Comparison of ENCODE assay signal across 26 cellular contexts in genomic region chr10:79098061-79098460, GRCh38. TPM values are rescaled to one million over a fixed set of nuclear protein-coding genes. Genes with fewer than 3 reads are reported as not detected.
DNase-seq lines count a peak whose midpoint lies in the region; ATAC-seq and TF ChIP-seq lines count a peak whose summit lies in the region.
"Had no signal": no experiment of that assay in that cellular context is flagged by ENCODE, and none has a peak within 500 bp of the region (broad histone marks: within the 10 kb centered on the region; RNA-seq: fewer than 3 reads in every experiment).

No MANE protein-coding gene starts in this region.

- H3K36me3 Mint-ChIP-seq in T-helper 17 cell (ENCODE audit: low read depth), result no peaks in the 10 kb centered on the region
- peaks cover 2% of the 10 kb centered on the region for H3K36me3 Mint-ChIP-seq in mesothelial cell of epicardium
- peaks cover 4% of the 10 kb centered on the region for H3K36me3 Mint-ChIP-seq in type B pancreatic cell
- H3K36me3 Mint-ChIP-seq: natural killer cell treated with Interleukin-12 subunit alpha and Interleukin-12 subunit beta and Interleukin-15 and Interleukin-18, amount 100 ng/mL, for 72 hours; stimulated activated effector memory CD8-positive, alpha-beta T cell treated with anti-CD3 and anti-CD28 coated beads, Interleukin-12 subunit alpha, Interleukin-12 subunit beta, amount 100 ng/mL, for 72 hours had no signal

- peak overlapping the region in 7 of 12 donors; percentile 39 to 94 (median 79) for H3K27ac ChIP-seq in heart left ventricle
- H3K27ac ChIP-seq: coronary artery, thoracic aorta had no signal

- peak overlapping the region; percentile 66 for H3K27ac Mint-ChIP-seq in T-helper 17 cell
- peak overlapping the region; percentile 11 for H3K27ac Mint-ChIP-seq in mesothelial cell of epicardium
- peak overlapping the region; percentile 70 for H3K27ac Mint-ChIP-seq in type B pancreatic cell
- H3K27ac Mint-ChIP-seq: natural killer cell treated with Interleukin-12 subunit alpha and Interleukin-12 subunit beta and Interleukin-15 and Interleukin-18, amount 100 ng/mL, for 72 hours; stimulated activated effector memory CD8-positive, alpha-beta T cell treated with anti-CD3 and anti-CD28 coated beads, Interleukin-12 subunit alpha, Interleukin-12 subunit beta, amount 100 ng/mL, for 72 hours; T-helper 2 cell treated with Interferon-gamma antibody and Interleukin-4, amounts not matched to agents 5 μg/mL and 100 μg/mL, for 36 hours had no signal

- H3K4me1 ChIP-seq in heart left ventricle, result peaks cover 39 to 100% (median 98%) of the 10 kb centered on the region in 12 donors

- H3K4me3 Mint-ChIP-seq in T-helper 17 cell, result no peak overlapping the region
- no peak overlapping the region for H3K4me3 Mint-ChIP-seq in mesothelial cell of epicardium
- no peak overlapping the region for H3K4me3 Mint-ChIP-seq in type B pancreatic cell
- H3K4me3 Mint-ChIP-seq: natural killer cell treated with Interleukin-12 subunit alpha and Interleukin-12 subunit beta and Interleukin-15 and Interleukin-18, amount 100 ng/mL, for 72 hours; stimulated activated effector memory CD8-positive, alpha-beta T cell treated with anti-CD3 and anti-CD28 coated beads, Interleukin-12 subunit alpha, Interleukin-12 subunit beta, amount 100 ng/mL, for 72 hours; T-helper 2 cell treated with Interferon-gamma antibody and Interleukin-4, amounts not matched to agents 5 μg/mL and 100 μg/mL, for 36 hours had no signal

- no peaks in the 10 kb centered on the region for H3K9me3 ChIP-seq in heart left ventricle
- H3K9me3 ChIP-seq in T-helper 17 cell (ENCODE audit: control insufficient read depth, low read length, poor library complexity, severe bottlenecking), result no peaks in the 10 kb centered on the region
- H3K9me3 ChIP-seq: body of pancreas, SK-N-SH, thoracic aorta had no signal

- no peak overlapping the region for H3K4me3 ChIP-seq in heart left ventricle
- H3K4me3 ChIP-seq: body of pancreas, coronary artery, thoracic aorta had no signal

- DNase-seq in heart left ventricle, result no peak
- DNase-seq in Right ventricle myocardium inferior (ENCODE audit: missing footprints), result no peak
- no peak for DNase-seq in T-helper 17 cell
- DNase-seq in mesothelial cell of epicardium (ENCODE audit: low spot score in 2 of 2, unreplicated experiment in 2 of 2), result no peak
- no peak for DNase-seq in type B pancreatic cell (ENCODE audit: extremely low spot score, unreplicated experiment)
- no peak for DNase-seq in OCI-M1 (lab: John Stamatoyannopoulos, UW)
- no peak for DNase-seq in dermis blood vessel endothelial cell
- DNase-seq in central memory CD4-positive, alpha-beta T cell, result no peak
- DNase-seq: 8988T; activated CD4-positive, alpha-beta T cell treated with anti-CD3 and anti-CD28 coated beads, Interleukin-2, amount 50 U/mL, for 4 hours; activated CD8-positive, alpha-beta memory T cell treated with anti-CD3 and anti-CD28 coated beads, Interleukin-2, amount 50 U/mL, for 48 hours; body of pancreas; COR-L47; left colon; midbrain; NCI-H1417 treated with DMSO at 0.1 percent for 48 hours; NCI-H2107; NCI-H510A treated with DMSO at 0.1 percent for 48 hours; SK-N-SH; stimulated activated CD4-positive, alpha-beta T cell treated with anti-CD3 and anti-CD28 coated beads, Interleukin-1b, Interleukin-23, amount 100 ng/mL, for 48 hours had no signal

- H3K9me3 Mint-ChIP-seq in mesothelial cell of epicardium (no peaks in the 10 kb centered on the region), type B pancreatic cell (no peaks in the 10 kb centered on the region)
- H3K9me3 Mint-ChIP-seq: natural killer cell treated with Interleukin-12 subunit alpha and Interleukin-12 subunit beta and Interleukin-15 and Interleukin-18, amount 100 ng/mL, for 72 hours; stimulated activated effector memory CD8-positive, alpha-beta T cell treated with anti-CD3 and anti-CD28 coated beads, Interleukin-12 subunit alpha, Interleukin-12 subunit beta, amount 100 ng/mL, for 72 hours; T-helper 2 cell treated with Interferon-gamma antibody and Interleukin-4, amounts not matched to agents 5 μg/mL and 100 μg/mL, for 36 hours had no signal

- ATAC-seq in heart left ventricle (no peak), Right ventricle myocardium inferior (no peak), T-helper 17 cell (no peak)
- ATAC-seq: left colon; stimulated activated effector memory CD8-positive, alpha-beta T cell treated with anti-CD3 and anti-CD28 coated beads, Interleukin-12 subunit alpha, Interleukin-12 subunit beta, amount 100 ng/mL, for 72 hours had no signal

- no peak for TF ChIP-seq POLR2A in heart left ventricle (IDR thresholded peaks at IDR 0.05)

- peaks cover 0 to 3% (median 0%) of the 10 kb centered on the region in 9 donors for H3K36me3 ChIP-seq in heart left ventricle
- H3K36me3 ChIP-seq: thoracic aorta had no signal

- intact Hi-C loops in heart left ventricle (cut with DNase I), result no loop called here
- intact Hi-C loops in Right ventricle myocardium inferior (cut with DNase I), result no loop called here

- 92 to 100% (median 96%) methylated on average over 3 to 5 of the region's 5 CpGs for WGBS in heart left ventricle, 4 donors

- TF ChIP-seq CTCF in heart left ventricle (IDR thresholded peaks at IDR 0.05) (no peak), mesothelial cell of epicardium (IDR thresholded peaks at IDR 0.05; ENCODE audit: unreplicated experiment) (no peak), type B pancreatic cell (conservative IDR thresholded peaks at IDR 0.05) (no peak)

- H3K4me1 Mint-ChIP-seq in T-helper 17 cell (peaks cover 46% of the 10 kb centered on the region), mesothelial cell of epicardium (peaks cover 50% of the 10 kb centered on the region), type B pancreatic cell (ENCODE audit: unreplicated experiment) (peaks cover 63% of the 10 kb centered on the region)

- H3K27me3 Mint-ChIP-seq in T-helper 17 cell (no peaks in the 10 kb centered on the region), mesothelial cell of epicardium (ENCODE audit: low read depth) (no peaks in the 10 kb centered on the region), type B pancreatic cell (no peaks in the 10 kb centered on the region)
- H3K27me3 Mint-ChIP-seq: natural killer cell treated with Interleukin-12 subunit alpha and Interleukin-12 subunit beta and Interleukin-15 and Interleukin-18, amount 100 ng/mL, for 72 hours; progenitor cell of endocrine pancreas had no signal

- no peaks in the 10 kb centered on the region for H3K27me3 ChIP-seq in heart left ventricle
- H3K27me3 ChIP-seq: body of pancreas had no signal

RNA-seq across cellular contexts. Expression of gene ZMIZ1, which starts 29.3 kb away (rescaled TPM):
- total RNA-seq in heart left ventricle (10 to 100 TPM; 39.8 to 75.4 (median 50.5) TPM), Right ventricle myocardium inferior (48.8 TPM), T-helper 17 cell (10 to 100 TPM; 30.0 to 34.0 TPM), mesothelial cell of epicardium (166 to 173 TPM (median 170 TPM) in 3 replicates), type B pancreatic cell (ENCODE audit: low replicate concordance) (62.2 and 102 TPM in 2 replicates), dermis blood vessel endothelial cell (18.2 and 32.1 TPM in 2 replicates)
- polyA plus RNA-seq in heart left ventricle, result 10 to 100 TPM; 19.7 to 45.7 TPM

Comparison
In these comparisons a context has a peak if more than half of its experiments do, and no peak if none do; other contexts are left out.
1. H3K27ac Mint-ChIP-seq: peak in every context shown above with its lines; median percentile 70 in type B pancreatic cell; 66 in T-helper 17 cell; 11 in mesothelial cell of epicardium.